In genomic region chr1:62367005-62367547, GRCh38 we compare ENCODE assay signal across 18 cellular contexts. TPM values are rescaled to one million over a fixed set of nuclear protein-coding genes. Genes with fewer than 3 reads are reported as not detected.
DNase-seq lines count a peak whose midpoint lies in the region; TF ChIP-seq lines count a peak whose summit lies in the region.
"Had no signal": no experiment of that assay in that cellular context is flagged by ENCODE, and none has a peak within 500 bp of the region (broad histone marks: within the 10 kb centered on the region; RNA-seq: fewer than 3 reads in every experiment).

No MANE protein-coding gene starts in this region.

- H3K4me1 Mint-ChIP-seq in osteocyte (ENCODE audit: unreplicated experiment), result peaks cover 9% of the 10 kb centered on the region
- H3K4me1 Mint-ChIP-seq: GM23338, IgD-negative memory B cell had no signal

- DNase-seq in AG10803 (ENCODE audit: low read depth), result peak; percentile 17
- peak; percentile 34 for DNase-seq in SK-MEL-5 (ENCODE audit: low read depth, low spot score)
- peak; percentile 49 for DNase-seq in osteocyte (ENCODE audit: extremely low spot score, unreplicated experiment)
- DNase-seq in COLO829 (ENCODE audit: low spot score), result no peak
- DNase-seq in activated CD4-positive, alpha-beta T cell treated with anti-CD3 and anti-CD28 coated beads for 4 hours, result no peak
- DNase-seq: ACHN; AML-193; CD4-positive, alpha-beta T cell; DMS153; DMS79; GDM1; HCEC 1CT; HFFc6 had no signal

- no peak overlapping the region for H3K27ac Mint-ChIP-seq in osteocyte (ENCODE audit: unreplicated experiment)
- H3K27ac Mint-ChIP-seq: CD4-positive, alpha-beta T cell; GM23338; HFFc6; IgD-negative memory B cell had no signal

- POLR2A ChIA-PET in HEK293 (lab: Yijun Ruan, JAX), result no interaction called here

- CTCF ChIA-PET in HEK293 (lab: Yijun Ruan, JAX), result interaction anchor here (0.8 kb wide), 1 partner anchor 223 kb away, joined by 3 read pairs; no protein-coding TSS in a partner anchor

- H3K4me3 Mint-ChIP-seq in osteocyte (ENCODE audit: unreplicated experiment), result no peak overlapping the region
- H3K4me3 Mint-ChIP-seq: CD4-positive, alpha-beta T cell; GM23338; HFFc6; IgD-negative memory B cell had no signal

- H3K4me1 ChIP-seq in HEK293 (ENCODE audit: control insufficient read depth, insufficient read depth, low read length), result peaks cover 3% of the 10 kb centered on the region; the same call in 1 of the 2 replicates

- in situ Hi-C loops in SK-MEL-5 (cut with HindIII; ENCODE audit: low pct_unique_long_range_greater_than_20kb, low sequenced_read_pairs), result no loop called here

- no peak overlapping the region for H3K27ac ChIP-seq in HEK293 (ENCODE audit: extremely low read depth, low read depth, low read length)
- H3K27ac ChIP-seq: C4-2B had no signal

- TF ChIP-seq CTCF in AG10803 (conservative IDR thresholded peaks at IDR 0.05; ENCODE audit: low read length), result no peak
- no peak for TF ChIP-seq CTCF in HEK293 (tag by site-specific recombination; IDR thresholded peaks at IDR 0.05)
- no peak for TF ChIP-seq CTCF in osteocyte (IDR thresholded peaks at IDR 0.05)

- H3K4me3 ChIP-seq in AG10803 (ENCODE audit: low read length) (no peak overlapping the region), HEK293 (ENCODE audit: low read depth, low read length) (no peak overlapping the region)
- H3K4me3 ChIP-seq: GM23338 had no signal

- H3K9me3 ChIP-seq in HEK293 (ENCODE audit: control insufficient read depth, insufficient read depth, low read depth, low read length), result no peaks in the 10 kb centered on the region

- no peaks in the 10 kb centered on the region for H3K36me3 Mint-ChIP-seq in osteocyte (ENCODE audit: unreplicated experiment)
- H3K36me3 Mint-ChIP-seq: IgD-negative memory B cell had no signal

- H3K9me3 Mint-ChIP-seq in osteocyte (ENCODE audit: unreplicated experiment), result peaks cover 5% of the 10 kb centered on the region
- H3K9me3 Mint-ChIP-seq: CD4-positive, alpha-beta T cell; HFFc6 had no signal

- no peaks in the 10 kb centered on the region for H3K36me3 ChIP-seq in HEK293 (ENCODE audit: control insufficient read depth in 2 of 2, insufficient read depth in 1 of 2, low read length in 2 of 2)

- peaks cover 54% of the 10 kb centered on the region for H3K27me3 Mint-ChIP-seq in osteocyte (ENCODE audit: unreplicated experiment)
- H3K27me3 Mint-ChIP-seq: IgD-negative memory B cell had no signal

TF ChIP-seq in HEK293, 187 proteins besides CTCF, POLR2A, EP300 and RAD21:
- TF ChIP-seq SETDB1 (IDR thresholded peaks at IDR 0.05; ENCODE audit: insufficient read length, low read length) (peak; percentile 91), ZFHX2 (tag by site-specific recombination; conservative IDR thresholded peaks at IDR 0.05) (no peak), ZNF324 (tag by site-specific recombination; IDR thresholded peaks at IDR 0.05) (no peak), MZF1 (tag by site-specific recombination; IDR thresholded peaks at IDR 0.05; ENCODE audit: borderline replicate concordance) (no peak), TRIM28 (IDR thresholded peaks at IDR 0.05; ENCODE audit: borderline replicate concordance, low read length) (peak; percentile 88), KLF9 (tag by site-specific recombination; IDR thresholded peaks at IDR 0.05; ENCODE audit: low read depth) (no peak)

RNA-seq across cellular contexts. Expression of gene KANK4, which starts 47.8 kb away (rescaled TPM):
- total RNA-seq in SK-MEL-5 (2014; rRNA removed; shearing (Covaris generic)), result not detected in 2 replicates
- polyA plus RNA-seq in SK-MEL-5 (2015; cell fraction: cytosol; rRNA removed), result not detected in 2 replicates
- not detected in 2 replicates for polyA plus RNA-seq in SK-MEL-5 (2015; cell fraction: nucleus; rRNA removed)
- not detected in 2 replicates for total RNA-seq in osteocyte
- total RNA-seq: CD4-positive, alpha-beta T cell; Daoy; HFFc6 had no signal
- polyA plus RNA-seq: IgD-negative memory B cell had no signal

Comparison
In these comparisons a context has a peak if more than half of its experiments do, and no peak if none do; other contexts are left out.
1. DNase-seq: peak in AG10803 (single experiment), SK-MEL-5 (single experiment) and osteocyte (single experiment); none in COLO829 (single experiment) and activated CD4-positive, alpha-beta T cell treated with anti-CD3 and anti-CD28 coated beads for 4 hours (0 of 2).